In the genomic region with DNA sequence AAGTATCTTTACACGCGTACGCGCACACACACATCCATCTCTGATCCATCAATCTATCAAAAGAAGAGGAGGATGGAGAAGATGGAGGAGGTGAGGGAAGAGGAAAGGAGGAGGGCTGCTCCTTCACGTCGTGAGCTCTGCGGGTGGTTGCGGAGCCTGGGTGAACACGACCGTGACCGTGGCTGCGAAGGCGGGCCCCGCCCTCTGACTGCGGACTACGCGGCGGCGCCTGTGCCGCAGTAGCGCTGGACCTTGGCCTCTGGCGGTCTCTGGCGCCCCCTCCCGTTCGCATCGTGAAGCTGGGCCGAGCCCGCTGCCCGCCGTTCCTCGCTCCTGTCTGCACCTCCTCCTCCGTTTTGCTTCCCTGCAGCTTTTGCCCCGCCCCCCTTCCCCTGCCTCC, we compare ENCODE assay signal across 8 cellular contexts. TPM values are rescaled to one million over a fixed set of nuclear protein-coding genes. Genes with fewer than 3 reads are reported as not detected.
DNase-seq lines count a peak whose midpoint lies in the region; ATAC-seq and TF ChIP-seq lines count a peak whose summit lies in the region.

No MANE protein-coding gene starts in this region.

- TF ChIP-seq POLR2A in gastroesophageal sphincter (IDR thresholded peaks at IDR 0.05) (no peak), suprapubic skin (IDR thresholded peaks at IDR 0.05) (no peak)

- WGBS in gastroesophageal sphincter (ENCODE audit: low coverage in 1 of 2), 2 donors = 29% methylated on average over 21 of the region's 33 CpGs; no CpG with 5 or more reads in 1 of the 2 donors
- 22% methylated on average over 23 of the region's 33 CpGs for WGBS in suprapubic skin

- H3K36me3 ChIP-seq in SJSA1 (no peaks in the 10 kb centered on the region), gastroesophageal sphincter (no peaks in the 10 kb centered on the region), suprapubic skin (no peaks in the 10 kb centered on the region)

- TF ChIP-seq CTCF in LNCaP clone FGC (IDR thresholded peaks at IDR 0.05; ENCODE audit: control insufficient read depth, extremely low read depth, insufficient read depth) = peak; percentile 87
- peak in 3 of 4 experiments; percentile 71 to 92 (median 80) for TF ChIP-seq CTCF in gastroesophageal sphincter (IDR thresholded peaks at IDR 0.05)
- peak; percentile 56 to 74 for TF ChIP-seq CTCF in suprapubic skin (IDR thresholded peaks at IDR 0.05)

- H3K27me3 ChIP-seq in SJSA1 (replicated peaks) (no peaks in the 10 kb centered on the region), gastroesophageal sphincter (no peaks in the 10 kb centered on the region), suprapubic skin (no peaks in the 10 kb centered on the region)

- H3K4me1 ChIP-seq in SJSA1 (replicated peaks) (0 out of 2 replicates have a peak, but pooled peaks cover 3% of the 10 kb centered on the region), gastroesophageal sphincter (peaks cover 0 to 6% (median 0%) of the 10 kb centered on the region in 3 donors), suprapubic skin (no peaks in the 10 kb centered on the region)

- no peak for TF ChIP-seq EP300 in gastroesophageal sphincter (IDR thresholded peaks at IDR 0.05)
- TF ChIP-seq EP300 in suprapubic skin (IDR thresholded peaks at IDR 0.05) = no peak

- ATAC-seq in GM21619 (IDR thresholded peaks at IDR 0.05; ENCODE audit: unreplicated experiment) (peak; percentile 95), gastroesophageal sphincter (peak; percentile 97)

- H3K27ac ChIP-seq in SJSA1 (no peak overlapping the region), gastroesophageal sphincter (peak overlapping the region in 1 of 4 donors; percentile 56), suprapubic skin (no peak overlapping the region)

- H3K9me3 ChIP-seq in SJSA1 (replicated peaks) (no peaks in the 10 kb centered on the region), gastroesophageal sphincter (no peaks in the 10 kb centered on the region), suprapubic skin (no peaks in the 10 kb centered on the region)

- peak overlapping the region; percentile 56 for H3K4me3 ChIP-seq in LNCaP clone FGC (ENCODE audit: low read depth, low read length)
- peak overlapping the region; percentile 38 for H3K4me3 ChIP-seq in SJSA1
- peak overlapping the region; percentile 46 to 57 for H3K4me3 ChIP-seq in gastroesophageal sphincter
- H3K4me3 ChIP-seq in suprapubic skin = peak overlapping the region; percentile 55

- peak; percentile 80 for DNase-seq in DMS114 treated with DMSO at 0.1 percent for 48 hours (lab: John Stamatoyannopoulos, UW; ENCODE audit: unreplicated experiment)
- DNase-seq in LNCaP clone FGC (ENCODE audit: low read depth) = peak; percentile 19
- peak; percentile 66 to 75 for DNase-seq in SJSA1 (ENCODE audit: low read depth in 1 of 2, low spot score in 2 of 2)
- peak; percentile 82 for DNase-seq in activated naive CD4-positive, alpha-beta T cell treated with Interleukin-2 at 50 U/mL for 16 hours
- peak in 53 of 56 donors; percentile 3 to 88 (median 62) for DNase-seq in nucleus accumbens (lab: John Stamatoyannopoulos, UW)
- peak; percentile 86 to 87 for DNase-seq in suprapubic skin (ENCODE audit: low spot score in 2 of 2)

RNA-seq across cellular contexts. Expression of gene ARAF, which starts 37.7 kb away (rescaled TPM):
- 29.8 and 30.1 TPM in 2 replicates for total RNA-seq in SJSA1 (2014; rRNA removed; shearing (Covaris generic))
- total RNA-seq in gastroesophageal sphincter (10 to 100 TPM; 27.5 to 46.8 (median 38.5) TPM), suprapubic skin (10 to 100 TPM; 32.4 to 60.0 (median 42.2) TPM)

RNA-seq across cellular contexts. Expression of gene ZNF41, which starts 40.3 kb away (rescaled TPM):
- 3.1 and 6.5 TPM in 2 replicates for total RNA-seq in SJSA1 (2014; rRNA removed; shearing (Covaris generic))
- 1 to 10 TPM; 8.8 to 10.0 (median 9.4) TPM for total RNA-seq in gastroesophageal sphincter
- total RNA-seq in suprapubic skin = 10 to 100 TPM in 1 of 4 donors, 1 to 10 TPM in 3; 5.5 to 11.3 (median 6.5) TPM

RNA-seq across cellular contexts. Expression of gene TIMP1, which starts 58.9 kb away (rescaled TPM):
- total RNA-seq in SJSA1 (2014; rRNA removed; shearing (Covaris generic)) = 245 and 330 TPM in 2 replicates
- total RNA-seq in gastroesophageal sphincter = 100 to 1,000 TPM in 3 of 4 donors, 10 to 100 TPM in 1; 77.4 to 204 (median 156) TPM
- 10 to 100 TPM; 37.7 to 94.2 (median 69.2) TPM for total RNA-seq in suprapubic skin

Comparison
In these comparisons a context has a peak if more than half of its experiments do, and no peak if none do; other contexts are left out.
1. DNase-seq: peak in every context shown above with its lines; median percentile 86 in suprapubic skin; 82 in activated naive CD4-positive, alpha-beta T cell treated with Interleukin-2 at 50 U/mL for 16 hours; 80 in DMS114 treated with DMSO at 0.1 percent for 48 hours; 70 in SJSA1; 62 in nucleus accumbens; 19 in LNCaP clone FGC.